Comparison of ENCODE assay signal across 1 cellular context in the genomic region with DNA sequence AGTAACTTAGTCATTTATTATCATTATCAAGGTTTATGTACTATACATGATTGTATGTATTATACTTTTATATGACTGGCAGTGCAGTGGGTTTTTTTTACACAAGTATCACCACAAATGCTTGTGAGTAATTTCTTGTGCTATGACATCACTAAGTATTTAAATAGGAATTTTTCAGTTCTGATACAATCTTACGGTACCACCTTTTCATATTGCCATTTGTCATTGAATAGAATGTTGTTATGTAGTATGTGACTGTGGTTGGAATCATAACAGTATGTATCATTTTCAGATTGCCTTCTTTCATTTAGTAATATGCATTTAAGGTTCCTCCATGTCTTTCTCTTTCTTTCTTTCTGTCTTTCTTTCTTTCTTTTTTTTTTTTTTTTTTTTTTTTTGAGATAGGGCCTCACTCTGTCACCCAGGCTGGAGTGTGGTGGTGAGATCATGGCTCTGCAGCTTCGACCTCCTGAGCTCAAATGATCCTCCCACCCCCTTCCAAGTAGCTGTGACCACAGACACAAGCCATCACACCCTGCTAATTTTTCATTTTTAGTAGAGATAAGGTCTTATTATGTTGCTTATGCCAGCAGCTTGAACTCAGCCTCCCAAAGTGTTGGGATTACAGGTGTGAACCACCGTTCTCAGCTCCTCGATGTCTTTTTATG.
TF ChIP-seq lines count a peak whose summit lies in the region.

No MANE protein-coding gene starts in this region.

TF ChIP-seq in K562, 482 proteins besides CTCF, POLR2A, EP300 and RAD21:
- TF ChIP-seq CXXC5 (CRISPR knock-in tag; IDR thresholded peaks at IDR 0.05) (no peak), NRF1 (conservative IDR thresholded peaks at IDR 0.05 in 1 of 2, IDR thresholded peaks at IDR 0.05 in 1 of 2) (no peak), TBP (optimal IDR thresholded peaks at IDR 0.05; ENCODE audit: low read depth, low read length) (no peak), LEF1 (IDR thresholded peaks at IDR 0.05) (no peak), CEBPG (CRISPR knock-in tag; IDR thresholded peaks at IDR 0.05) (no peak), CEBPG (tag; conservative IDR thresholded peaks at IDR 0.05 in 1 of 2, IDR thresholded peaks at IDR 0.05 in 1 of 2) (no peak), NCOA2 (IDR thresholded peaks at IDR 0.05; ENCODE audit: partially characterized antibody in 2 of 2) (no peak), MEF2A (IDR thresholded peaks at IDR 0.05; ENCODE audit: control insufficient read depth, low read depth, low read length) (no peak), MCM7 (IDR thresholded peaks at IDR 0.05) (no peak), HEY1 (CRISPR knock-in tag; IDR thresholded peaks at IDR 0.05; ENCODE audit: borderline replicate concordance) (no peak), MCM5 (IDR thresholded peaks at IDR 0.05; ENCODE audit: low read depth) (no peak)
- TF ChIP-seq, protein P1, sequence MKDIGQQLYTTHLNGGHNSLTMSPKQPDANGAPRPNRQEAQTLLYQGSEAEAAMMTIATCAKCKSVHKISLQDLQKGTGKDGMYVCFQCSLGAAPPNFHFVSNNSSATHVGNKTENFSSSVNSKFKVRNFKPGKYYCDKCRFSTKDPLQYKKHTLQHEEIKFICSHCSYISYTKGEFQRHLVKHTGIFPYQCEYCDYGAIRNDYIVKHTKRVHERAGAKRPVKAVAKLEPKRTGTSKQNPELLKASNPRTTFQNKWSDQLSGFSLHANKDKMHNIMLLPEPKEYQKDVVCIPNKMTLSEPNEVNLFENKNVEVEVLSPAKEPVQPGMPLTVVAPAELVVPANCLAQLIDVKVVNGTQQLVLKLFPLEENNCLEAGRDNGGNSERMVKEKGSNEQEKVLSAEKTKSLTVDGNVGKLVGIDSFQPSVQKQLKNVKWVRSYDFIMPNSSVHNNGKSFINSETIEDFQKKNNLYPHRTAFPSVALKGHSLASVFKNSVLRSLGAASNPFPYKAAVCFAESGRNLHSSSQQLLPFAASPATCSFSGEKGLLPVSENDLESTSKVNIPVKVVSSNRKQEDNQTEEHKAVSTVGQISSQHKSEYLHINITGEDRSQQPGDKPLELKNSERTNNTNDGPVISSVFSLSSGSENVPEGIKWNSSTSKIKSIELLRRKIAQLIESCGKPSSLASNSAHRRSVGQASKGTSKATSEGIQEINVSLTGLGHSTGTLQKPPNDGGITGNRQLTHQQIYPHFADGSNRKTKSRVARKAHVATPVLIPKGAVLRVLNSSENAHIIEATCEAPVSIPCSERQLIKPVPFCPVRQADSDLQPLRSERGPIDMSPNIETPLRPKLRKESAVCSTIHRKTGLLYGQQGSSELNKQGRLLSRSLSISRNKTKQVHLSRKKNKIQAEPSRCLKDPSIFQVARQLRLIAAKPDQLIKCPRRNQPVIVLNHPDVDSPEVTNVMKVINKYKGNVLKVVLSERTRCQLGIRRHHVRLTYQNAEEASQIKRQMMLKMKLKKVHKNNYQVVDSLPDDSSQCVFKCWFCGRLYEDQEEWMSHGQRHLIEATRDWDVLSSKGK (CRISPR knock-in tag; IDR thresholded peaks at IDR 0.05) = no peak
- TF ChIP-seq, protein P2, sequence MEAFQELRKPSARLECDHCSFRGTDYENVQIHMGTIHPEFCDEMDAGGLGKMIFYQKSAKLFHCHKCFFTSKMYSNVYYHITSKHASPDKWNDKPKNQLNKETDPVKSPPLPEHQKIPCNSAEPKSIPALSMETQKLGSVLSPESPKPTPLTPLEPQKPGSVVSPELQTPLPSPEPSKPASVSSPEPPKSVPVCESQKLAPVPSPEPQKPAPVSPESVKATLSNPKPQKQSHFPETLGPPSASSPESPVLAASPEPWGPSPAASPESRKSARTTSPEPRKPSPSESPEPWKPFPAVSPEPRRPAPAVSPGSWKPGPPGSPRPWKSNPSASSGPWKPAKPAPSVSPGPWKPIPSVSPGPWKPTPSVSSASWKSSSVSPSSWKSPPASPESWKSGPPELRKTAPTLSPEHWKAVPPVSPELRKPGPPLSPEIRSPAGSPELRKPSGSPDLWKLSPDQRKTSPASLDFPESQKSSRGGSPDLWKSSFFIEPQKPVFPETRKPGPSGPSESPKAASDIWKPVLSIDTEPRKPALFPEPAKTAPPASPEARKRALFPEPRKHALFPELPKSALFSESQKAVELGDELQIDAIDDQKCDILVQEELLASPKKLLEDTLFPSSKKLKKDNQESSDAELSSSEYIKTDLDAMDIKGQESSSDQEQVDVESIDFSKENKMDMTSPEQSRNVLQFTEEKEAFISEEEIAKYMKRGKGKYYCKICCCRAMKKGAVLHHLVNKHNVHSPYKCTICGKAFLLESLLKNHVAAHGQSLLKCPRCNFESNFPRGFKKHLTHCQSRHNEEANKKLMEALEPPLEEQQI (IDR thresholded peaks at IDR 0.05) = no peak
- TF ChIP-seq, protein P3, sequence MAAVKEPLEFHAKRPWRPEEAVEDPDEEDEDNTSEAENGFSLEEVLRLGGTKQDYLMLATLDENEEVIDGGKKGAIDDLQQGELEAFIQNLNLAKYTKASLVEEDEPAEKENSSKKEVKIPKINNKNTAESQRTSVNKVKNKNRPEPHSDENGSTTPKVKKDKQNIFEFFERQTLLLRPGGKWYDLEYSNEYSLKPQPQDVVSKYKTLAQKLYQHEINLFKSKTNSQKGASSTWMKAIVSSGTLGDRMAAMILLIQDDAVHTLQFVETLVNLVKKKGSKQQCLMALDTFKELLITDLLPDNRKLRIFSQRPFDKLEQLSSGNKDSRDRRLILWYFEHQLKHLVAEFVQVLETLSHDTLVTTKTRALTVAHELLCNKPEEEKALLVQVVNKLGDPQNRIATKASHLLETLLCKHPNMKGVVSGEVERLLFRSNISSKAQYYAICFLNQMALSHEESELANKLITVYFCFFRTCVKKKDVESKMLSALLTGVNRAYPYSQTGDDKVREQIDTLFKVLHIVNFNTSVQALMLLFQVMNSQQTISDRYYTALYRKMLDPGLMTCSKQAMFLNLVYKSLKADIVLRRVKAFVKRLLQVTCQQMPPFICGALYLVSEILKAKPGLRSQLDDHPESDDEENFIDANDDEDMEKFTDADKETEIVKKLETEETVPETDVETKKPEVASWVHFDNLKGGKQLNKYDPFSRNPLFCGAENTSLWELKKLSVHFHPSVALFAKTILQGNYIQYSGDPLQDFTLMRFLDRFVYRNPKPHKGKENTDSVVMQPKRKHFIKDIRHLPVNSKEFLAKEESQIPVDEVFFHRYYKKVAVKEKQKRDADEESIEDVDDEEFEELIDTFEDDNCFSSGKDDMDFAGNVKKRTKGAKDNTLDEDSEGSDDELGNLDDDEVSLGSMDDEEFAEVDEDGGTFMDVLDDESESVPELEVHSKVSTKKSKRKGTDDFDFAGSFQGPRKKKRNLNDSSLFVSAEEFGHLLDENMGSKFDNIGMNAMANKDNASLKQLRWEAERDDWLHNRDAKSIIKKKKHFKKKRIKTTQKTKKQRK (IDR thresholded peaks at IDR 0.05; ENCODE audit: borderline replicate concordance, low read depth, low read length) = no peak
TF ChIP-seq in K562: peak in this region for 0.
